8 cellular contexts compared by ENCODE assay signal in the genomic region with DNA sequence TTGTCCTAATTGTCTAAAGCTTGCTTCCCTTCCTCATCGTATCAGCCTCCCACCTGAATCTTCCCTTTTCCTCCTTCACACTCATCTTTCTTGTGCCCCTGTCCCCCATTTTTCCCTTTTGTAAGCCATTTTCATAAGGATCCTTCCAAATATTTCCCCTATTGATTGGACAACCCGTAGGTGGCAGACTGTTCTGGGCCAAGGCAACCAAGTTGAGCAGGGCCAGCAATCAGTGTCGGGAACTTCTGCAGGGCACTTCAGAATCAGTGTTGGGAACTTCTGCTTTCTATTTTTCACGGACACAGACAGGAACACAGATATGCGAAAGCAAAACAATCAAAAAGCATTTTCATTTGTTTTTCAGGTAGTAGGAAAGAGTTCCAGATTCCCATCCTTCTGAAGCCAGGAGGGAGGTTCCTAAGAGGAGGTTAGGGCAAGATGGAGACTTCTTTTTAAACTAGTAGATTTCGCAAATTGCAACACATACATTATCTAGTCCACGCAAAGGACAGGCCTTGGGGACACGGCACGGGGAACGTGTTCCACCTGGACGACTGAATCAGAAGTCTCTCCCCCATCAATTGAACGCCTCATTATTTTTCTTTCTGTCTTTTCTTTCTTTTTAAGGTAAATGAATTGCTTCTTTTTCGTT. TPM values are rescaled to one million over a fixed set of nuclear protein-coding genes. Genes with fewer than 3 reads are reported as not detected.
DNase-seq lines count a peak whose midpoint lies in the region; ATAC-seq and TF ChIP-seq lines count a peak whose summit lies in the region.

No MANE protein-coding gene starts in this region.

- peak overlapping the region; percentile 93 for H2AFZ ChIP-seq in ACC112 (ENCODE audit: low read length, unreplicated experiment)

- ATAC-seq in right cardiac atrium (peak; percentile 40 to 65), psoas muscle (peak in 3 of 4 donors; percentile 24 to 31 (median 30)), GM18502 (IDR thresholded peaks at IDR 0.05; ENCODE audit: poor library complexity, unreplicated experiment) (no peak)

- H3K27ac ChIP-seq in ACC112 (ENCODE audit: low read depth, low read length) (peak overlapping the region; percentile 43), ascending aorta (peak overlapping the region; percentile 89 to 94), right cardiac atrium (ENCODE audit: low read length) (peak overlapping the region; percentile 80), psoas muscle (peak overlapping the region; percentile 85)

- no peaks in the 10 kb centered on the region for H3K27me3 ChIP-seq in ACC112 (ENCODE audit: insufficient read depth, low read length)
- H3K27me3 ChIP-seq in ascending aorta = no peaks in the 10 kb centered on the region
- no peaks in the 10 kb centered on the region for H3K27me3 ChIP-seq in right cardiac atrium (ENCODE audit: control insufficient read depth, insufficient read depth)
- no peaks in the 10 kb centered on the region for H3K27me3 ChIP-seq in psoas muscle (ENCODE audit: insufficient read depth in 3 of 3, low read length in 2 of 3)

- DNase-seq in GM12864 (ENCODE audit: low read depth) (no peak), NCI-H345 treated with DMSO at 0.1 percent for 48 hours (lab: John Stamatoyannopoulos, UW; ENCODE audit: unreplicated experiment) (peak; percentile 31), ascending aorta (ENCODE audit: low spot score in 2 of 2) (no peak), right cardiac atrium (peak; percentile 38 to 76 (median 58)), psoas muscle (peak in 1 of 2 donors; percentile 66)
- no peak for DNase-seq in stimulated activated naive CD4-positive, alpha-beta T cell treated with Interleukin-2 at 50 U/mL for 16 hours (lab: John Stamatoyannopoulos, UW)

- TF ChIP-seq CTCF in GM12864 (IDR thresholded peaks at IDR 0.05; ENCODE audit: low read depth, low read length, missing control alignments) = peak; percentile 14
- TF ChIP-seq CTCF in ascending aorta (IDR thresholded peaks at IDR 0.05) = peak in 1 of 3 experiments; percentile 32
- TF ChIP-seq CTCF in psoas muscle (IDR thresholded peaks at IDR 0.05) = peak; percentile 22

- H3K79me2 ChIP-seq in ACC112 (ENCODE audit: control insufficient read depth, insufficient read depth, low read length, unreplicated experiment) = peaks cover 40% of the 10 kb centered on the region

- H3K4me1 ChIP-seq in ACC112 (ENCODE audit: control insufficient read depth, insufficient read depth, low read length, unreplicated experiment) = peaks cover 23% of the 10 kb centered on the region
- peaks cover 3 to 19% of the 10 kb centered on the region in 2 donors for H3K4me1 ChIP-seq in ascending aorta
- peaks cover 10% of the 10 kb centered on the region for H3K4me1 ChIP-seq in right cardiac atrium (ENCODE audit: control insufficient read depth, insufficient read depth, low read length)
- peaks cover 19% of the 10 kb centered on the region for H3K4me1 ChIP-seq in psoas muscle

- peak overlapping the region; percentile 95 for H3K4me3 ChIP-seq in ACC112 (ENCODE audit: low read depth, low read length)
- H3K4me3 ChIP-seq in GM12864 (ENCODE audit: low read depth, low read length) = peak overlapping the region; percentile 99
- peak overlapping the region; percentile 86 to 98 for H3K4me3 ChIP-seq in ascending aorta
- peak overlapping the region; percentile 72 for H3K4me3 ChIP-seq in right cardiac atrium (ENCODE audit: low read length)
- H3K4me3 ChIP-seq in psoas muscle = peak overlapping the region; percentile 96

- 10% methylated on average over 13 of the region's 13 CpGs for WGBS in right cardiac atrium
- WGBS in psoas muscle, 3 donors = 8 to 13% (median 9%) methylated on average over 13 of the region's 13 CpGs

- intact Hi-C loops in ascending aorta (cut with DNase I) (loop anchor here (1.0 to 5.0 kb wide), 3 partner anchors 76 to 361 kb away; no protein-coding TSS in a partner anchor), right cardiac atrium (cut with DNase I) (loop anchor here in 3 of 4 donors (5.0 to 10.0 kb wide), 4 partner anchors 76 to 216 kb away; a partner anchor contains a TSS), psoas muscle (cut with DNase I) (loop anchor here (5.0 kb wide), 3 partner anchors 41 to 361 kb away; no protein-coding TSS in a partner anchor)

- H3K9me3 ChIP-seq in ascending aorta (no peaks in the 10 kb centered on the region), right cardiac atrium (ENCODE audit: control insufficient read depth, low read length) (no peaks in the 10 kb centered on the region), psoas muscle (no peaks in the 10 kb centered on the region)

- H3K36me3 ChIP-seq in ACC112 (ENCODE audit: insufficient read depth, low read length) = no peaks in the 10 kb centered on the region
- H3K36me3 ChIP-seq in ascending aorta = no peaks in the 10 kb centered on the region
- no peaks in the 10 kb centered on the region for H3K36me3 ChIP-seq in psoas muscle (ENCODE audit: insufficient read depth in 1 of 2, low read depth in 1 of 2)

RNA-seq across cellular contexts. Expression of a gene that starts 0.7 kb away (rescaled TPM):
- total RNA-seq in ascending aorta = 58.9 TPM
- total RNA-seq in right cardiac atrium = 10 to 100 TPM; 36.3 to 73.7 (median 61.1) TPM
- polyA plus RNA-seq in right cardiac atrium = 20.4 TPM
- total RNA-seq in psoas muscle = 10 to 100 TPM; 14.1 to 22.4 (median 18.3) TPM
- 10 to 100 TPM in 2 of 3 donors, 1 to 10 TPM in 1; 5.2 to 14.0 (median 12.6) TPM for polyA plus RNA-seq in psoas muscle

Comparison
In these comparisons a context has a peak if more than half of its experiments do, and no peak if none do; other contexts are left out.
1. DNase-seq: peak in NCI-H345 treated with DMSO at 0.1 percent for 48 hours (single experiment) and right cardiac atrium (3 of 3); none in GM12864 (single experiment), ascending aorta (0 of 2) and stimulated activated naive CD4-positive, alpha-beta T cell treated with Interleukin-2 at 50 U/mL for 16 hours (single experiment).
2. Peak in every context shown above with its lines, with median percentiles within 50 percentile points of each other: H3K27ac ChIP-seq and H3K4me3 ChIP-seq.